In the genomic region with DNA sequence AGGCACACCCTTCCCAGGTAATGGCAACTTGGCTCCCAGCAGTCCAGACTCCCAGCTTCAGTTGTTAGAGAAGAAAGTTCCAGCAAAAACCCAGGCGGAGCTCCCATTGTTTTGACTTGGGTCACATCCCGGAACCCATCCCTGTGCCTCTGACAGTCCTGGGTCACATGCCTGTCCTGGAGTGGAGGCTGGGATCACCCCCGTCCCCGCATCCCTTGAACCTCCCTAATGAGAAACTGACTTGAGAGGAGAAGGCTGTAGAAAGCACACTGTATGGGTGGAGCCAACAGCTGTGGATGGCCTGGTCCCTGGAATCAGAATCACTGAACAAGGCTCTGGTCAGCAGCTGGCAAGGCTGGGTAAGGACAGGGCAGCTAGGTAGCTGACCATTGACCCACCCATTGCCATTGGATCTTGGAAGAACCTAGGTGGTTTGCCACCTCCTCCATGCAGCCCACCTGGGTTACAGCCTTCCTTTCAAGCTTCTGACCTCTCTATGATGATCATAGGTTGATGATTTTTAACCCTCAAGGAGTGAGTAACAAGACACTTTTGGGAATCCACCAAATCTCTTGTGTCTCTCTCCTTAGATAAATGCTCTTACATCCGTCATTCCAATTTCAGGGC, we compare ENCODE assay signal across 21 cellular contexts. TPM values are rescaled to one million over a fixed set of nuclear protein-coding genes. Genes with fewer than 3 reads are reported as not detected.
DNase-seq lines count a peak whose midpoint lies in the region; ATAC-seq, FAIRE-seq and TF ChIP-seq lines count a peak whose summit lies in the region.
"Had no signal": no experiment of that assay in that cellular context is flagged by ENCODE, and none has a peak within 500 bp of the region (broad histone marks: within the 10 kb centered on the region; RNA-seq: fewer than 3 reads in every experiment).

No MANE protein-coding gene starts in this region.

- DNase-seq in A549 (ENCODE audit: low read depth in 1 of 2, low spot score in 1 of 2) = no peak
- no peak for DNase-seq in bronchial epithelial cell (ENCODE audit: low read depth)
- peak; percentile 42 for DNase-seq in posterior vena cava (ENCODE audit: low spot score)
- no peak for DNase-seq in tibial artery
- no peak for DNase-seq in HTR-8/SVneo (ENCODE audit: insufficient read length, low spot score)
- DNase-seq in 8988T = no peak
- DNase-seq: ACHN; BE2C; C1 segment of cervical spinal cord; Caco-2; CD4-positive, CD25-positive, alpha-beta regulatory T cell; CD8-positive, alpha-beta memory T cell; H9 had no signal

- no peak for TF ChIP-seq EP300 in A549 (IDR thresholded peaks at IDR 0.05)

- no peak overlapping the region for H3K4me2 ChIP-seq in A549

- H3K9me3 ChIP-seq in A549 (peaks cover 1% of the 10 kb centered on the region; the same call in 1 of the 3 replicates), tibial artery (no peaks in the 10 kb centered on the region)
- H3K9me3 ChIP-seq: BE2C, Caco-2 had no signal

- ATAC-seq in A549 = no peak
- ATAC-seq in HG03521 (IDR thresholded peaks at IDR 0.05; ENCODE audit: unreplicated experiment) = no peak

- H3K27ac ChIP-seq in A549 (no peak overlapping the region), tibial artery (peak overlapping the region; percentile 14 to 75)
- H3K27ac ChIP-seq: HL-60 had no signal

- H3K27me3 ChIP-seq in bronchial epithelial cell (ENCODE audit: control insufficient read depth, insufficient read depth, low read length) = no peaks in the 10 kb centered on the region
- H3K27me3 ChIP-seq in tibial artery = no peaks in the 10 kb centered on the region
- H3K27me3 ChIP-seq: BE2C had no signal

- H3K4me3 ChIP-seq in A549 (no peak overlapping the region), bronchial epithelial cell (ENCODE audit: low read depth, low read length) (no peak overlapping the region), tibial artery (no peak overlapping the region)

- POLR2A ChIA-PET in A549 (lab: Yijun Ruan, JAX) = no interaction called here

- H3K36me3 ChIP-seq in bronchial epithelial cell (ENCODE audit: control insufficient read depth, insufficient read depth, low read length) (no peaks in the 10 kb centered on the region), tibial artery (peaks cover 15 to 42% (median 20%) of the 10 kb centered on the region in 3 donors)
- H3K36me3 ChIP-seq: BE2C had no signal

- no peak for FAIRE-seq in A549 (lab: Jason Lieb, UNC)
- FAIRE-seq in bronchial epithelial cell (lab: Jason Lieb, UNC) = peak; percentile 23
- FAIRE-seq in HTR-8/SVneo (lab: Jason Lieb, UNC) = no peak
- FAIRE-seq: D721Med, G401.6, GM12891, GM19239, H1 had no signal

- TF ChIP-seq CTCF in A549 (IDR thresholded peaks at IDR 0.05) = no peak
- no peak for TF ChIP-seq CTCF in bronchial epithelial cell (IDR thresholded peaks at IDR 0.05; ENCODE audit: insufficient read depth, low read length, severe bottlenecking)
- TF ChIP-seq CTCF in tibial artery (IDR thresholded peaks at IDR 0.05) = no peak

- WGBS in A549 (ENCODE audit: missing lambda C conversion rate) = 49% methylated on average over 5 of the region's 5 CpGs

- TF ChIP-seq POLR2A in A549 (IDR thresholded peaks at IDR 0.05; ENCODE audit: low read length) = no peak

- intact Hi-C loops in posterior vena cava (cut with DNase I) (no loop called here), tibial artery (cut with DNase I; ENCODE audit: low total_unique reads) (no loop called here)

- TF ChIP-seq RAD21 in A549 (conservative IDR thresholded peaks at IDR 0.05 in 1 of 2, IDR thresholded peaks at IDR 0.05 in 1 of 2) = no peak

- H3K4me1 ChIP-seq in A549 = no peaks in the 10 kb centered on the region
- H3K4me1 ChIP-seq in tibial artery = peaks cover 0 to 69% (median 24%) of the 10 kb centered on the region in 4 donors
- H3K4me1 ChIP-seq: BE2C had no signal

- CTCF ChIA-PET in A549 (lab: Yijun Ruan, JAX) = interaction anchor here (1.4 to 1.5 kb wide), 3 partner anchors 11 to 195 kb away, joined by 3 to 4 read pairs (median 4); no protein-coding TSS in a partner anchor

TF ChIP-seq in A549, 52 proteins besides CTCF, POLR2A, EP300 and RAD21:
- TF ChIP-seq, protein P1, sequence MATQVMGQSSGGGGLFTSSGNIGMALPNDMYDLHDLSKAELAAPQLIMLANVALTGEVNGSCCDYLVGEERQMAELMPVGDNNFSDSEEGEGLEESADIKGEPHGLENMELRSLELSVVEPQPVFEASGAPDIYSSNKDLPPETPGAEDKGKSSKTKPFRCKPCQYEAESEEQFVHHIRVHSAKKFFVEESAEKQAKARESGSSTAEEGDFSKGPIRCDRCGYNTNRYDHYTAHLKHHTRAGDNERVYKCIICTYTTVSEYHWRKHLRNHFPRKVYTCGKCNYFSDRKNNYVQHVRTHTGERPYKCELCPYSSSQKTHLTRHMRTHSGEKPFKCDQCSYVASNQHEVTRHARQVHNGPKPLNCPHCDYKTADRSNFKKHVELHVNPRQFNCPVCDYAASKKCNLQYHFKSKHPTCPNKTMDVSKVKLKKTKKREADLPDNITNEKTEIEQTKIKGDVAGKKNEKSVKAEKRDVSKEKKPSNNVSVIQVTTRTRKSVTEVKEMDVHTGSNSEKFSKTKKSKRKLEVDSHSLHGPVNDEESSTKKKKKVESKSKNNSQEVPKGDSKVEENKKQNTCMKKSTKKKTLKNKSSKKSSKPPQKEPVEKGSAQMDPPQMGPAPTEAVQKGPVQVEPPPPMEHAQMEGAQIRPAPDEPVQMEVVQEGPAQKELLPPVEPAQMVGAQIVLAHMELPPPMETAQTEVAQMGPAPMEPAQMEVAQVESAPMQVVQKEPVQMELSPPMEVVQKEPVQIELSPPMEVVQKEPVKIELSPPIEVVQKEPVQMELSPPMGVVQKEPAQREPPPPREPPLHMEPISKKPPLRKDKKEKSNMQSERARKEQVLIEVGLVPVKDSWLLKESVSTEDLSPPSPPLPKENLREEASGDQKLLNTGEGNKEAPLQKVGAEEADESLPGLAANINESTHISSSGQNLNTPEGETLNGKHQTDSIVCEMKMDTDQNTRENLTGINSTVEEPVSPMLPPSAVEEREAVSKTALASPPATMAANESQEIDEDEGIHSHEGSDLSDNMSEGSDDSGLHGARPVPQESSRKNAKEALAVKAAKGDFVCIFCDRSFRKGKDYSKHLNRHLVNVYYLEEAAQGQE (IDR thresholded peaks at IDR 0.05) = no peak
- TF ChIP-seq ZFP36 (IDR thresholded peaks at IDR 0.05; ENCODE audit: borderline replicate concordance, partially characterized antibody) = peak; percentile 63

RNA-seq across cellular contexts. Expression of a gene that starts 18.3 kb away (rescaled TPM):
- 0.10 and 0.17 TPM in 2 replicates for polyA plus RNA-seq in A549 (2011; rRNA removed)
- 0.08 and 0.10 TPM in 2 replicates for polyA plus RNA-seq in A549 (2012; cell fraction: cytosol; rRNA removed)
- polyA plus RNA-seq in A549 (2012; cell fraction: nucleus; rRNA removed) = 0.34 and 0.47 TPM in 2 replicates
- 0.15 to 0.22 TPM (median 0.19 TPM) in 3 replicates for polyA plus RNA-seq in A549 (2017; fragmentation: RNase III; extraction: RNeasy Plus Mini Kit Qiagen cat#74134 plus additional on column Dnase treatment)
- polyA minus RNA-seq in A549 (2011; rRNA and poly(A)+ RNA removed) = 0.15 and 0.21 TPM in 2 replicates
- under 0.01 TPM in 2 replicates for total RNA-seq in bronchial epithelial cell
- 10 to 100 TPM; 25.7 to 67.6 TPM for total RNA-seq in posterior vena cava
- polyA plus RNA-seq: IgD-negative memory B cell had no signal

Comparison
In these comparisons a context has a peak if more than half of its experiments do, and no peak if none do; other contexts are left out.
1. H3K27ac ChIP-seq: peak in tibial artery (2 of 2); none in A549 (0 of 2).
2. RNA of a gene that starts 18.3 kb away (total RNA-seq): 25.7 to 67.6 TPM in posterior vena cava; under 0.01 TPM in bronchial epithelial cell; every median in the first group is over 10 times any median in the second.